Comparison of ENCODE assay signal across 12 cellular contexts in genomic region chr5:40429258-40430111, GRCh38.
A peak's percentile ranks its signal among the peaks of the same experiment; 100 is the strongest.
DNase-seq lines count a peak whose midpoint lies in the region; ATAC-seq and TF ChIP-seq lines count a peak whose summit lies in the region.
"Had no signal": no experiment of that assay in that cellular context is flagged by ENCODE, and none has a peak within 500 bp of the region (broad histone marks: within the 10 kb centered on the region; RNA-seq: fewer than 3 reads in every experiment).

No MANE protein-coding gene starts in this region.

- peaks cover 14 to 39% (median 33%) of the 10 kb centered on the region in 3 donors for H3K4me1 Mint-ChIP-seq in T-cell
- H3K4me1 Mint-ChIP-seq in stimulated activated naive CD8-positive, alpha-beta T cell treated with anti-CD3 and anti-CD28 coated beads, Interleukin-15, amount 100 ng/mL, for 72 hours: peaks cover 47% of the 10 kb centered on the region

- peak; percentile 46 to 69 for ATAC-seq in activated naive CD4-positive, alpha-beta T cell treated with anti-CD3 and anti-CD28 coated beads, Interleukin-2, amount 50 U/mL, for 72 hours
- ATAC-seq in T-cell (replicated peaks in 1 of 4): peak in 3 of 4 experiments; percentile 26 to 57 (median 42)
- ATAC-seq in heart left ventricle: peak; percentile 78 to 98 (median 85)
- ATAC-seq in stimulated activated naive CD8-positive, alpha-beta T cell treated with anti-CD3 and anti-CD28 coated beads, Interleukin-15, amount 100 ng/mL, for 72 hours: peak; percentile 29

- DNase-seq in activated naive CD4-positive, alpha-beta T cell treated with anti-CD3 and anti-CD28 coated beads, Interleukin-2, amount 50 U/mL, for 72 hours (ENCODE audit: low spot score in 2 of 2): no peak
- DNase-seq in activated naive CD4-positive, alpha-beta T cell treated with anti-CD3 and anti-CD28 coated beads, Interleukin-2, amount 50 U/mL, for 16 hours: no peak
- DNase-seq in T-cell (no peak), heart left ventricle (peak in 4 of 5 donors; percentile 45 to 67 (median 60)), posterior cingulate gyrus (no peak), SHP77 treated with DMSO at 0.1 percent for 48 hours (lab: John Stamatoyannopoulos, UW) (no peak), NCI-H128 (lab: John Stamatoyannopoulos, UW; ENCODE audit: unreplicated experiment) (no peak)
- DNase-seq in stimulated activated naive CD8-positive, alpha-beta T cell treated with anti-CD3 and anti-CD28 coated beads, Interleukin-15, amount 100 ng/mL, for 72 hours: no peak
- DNase-seq: glutamatergic neuron, NCI-H82 had no signal

- no peak overlapping the region for H3K4me3 ChIP-seq in heart left ventricle
- H3K4me3 ChIP-seq: tibial nerve had no signal

- H3K36me3 Mint-ChIP-seq in activated naive CD4-positive, alpha-beta T cell treated with anti-CD3 and anti-CD28 coated beads, Interleukin-2, amount 50 U/mL, for 72 hours: peaks cover 15 to 36% of the 10 kb centered on the region in 2 donors
- no peaks in the 10 kb centered on the region for H3K36me3 Mint-ChIP-seq in T-cell

- POLR2A ChIA-PET in T-cell (lab: Charles Lee): interaction anchor here in 1 of 2 donors (1.0 kb wide), 1 partner anchor 19 kb away, joined by 3 read pairs; no protein-coding TSS in a partner anchor

- no peaks in the 10 kb centered on the region for H3K27me3 ChIP-seq in heart left ventricle
- H3K27me3 ChIP-seq: tibial nerve had no signal

- intact Hi-C loops in heart left ventricle (cut with DNase I) (loop anchor here in 2 of 10 donors (10.0 kb wide), 1 partner anchor 255 kb away; no protein-coding TSS in a partner anchor), posterior cingulate gyrus (cut with DNase I) (no loop called here)

- WGBS in heart left ventricle, 4 donors: 34 to 44% (median 37%) methylated on average over 2 of the region's 2 CpGs

- TF ChIP-seq POLR2A in heart left ventricle (IDR thresholded peaks at IDR 0.05): no peak

- peak overlapping the region; percentile 7 to 87 for H3K27ac Mint-ChIP-seq in activated naive CD4-positive, alpha-beta T cell treated with anti-CD3 and anti-CD28 coated beads, Interleukin-2, amount 50 U/mL, for 72 hours
- peak overlapping the region; percentile 68 to 87 for H3K27ac Mint-ChIP-seq in T-cell
- peak overlapping the region in 1 of 2 donors; percentile 21 for H3K27ac Mint-ChIP-seq in stimulated activated naive CD8-positive, alpha-beta T cell treated with anti-CD3 and anti-CD28 coated beads, Interleukin-15, amount 100 ng/mL, for 72 hours
- H3K27ac Mint-ChIP-seq: B cell had no signal

- TF ChIP-seq CTCF in heart left ventricle (IDR thresholded peaks at IDR 0.05): peak in 1 of 12 donors; percentile 12

- CTCF ChIA-PET in T-cell (lab: Charles Lee): interaction anchor here (1.2 to 2.3 kb wide), 2 partner anchors 19 to 39 kb away, joined by 5 to 9 read pairs; no protein-coding TSS in a partner anchor

- peak overlapping the region in 3 of 12 donors; percentile 28 to 42 (median 32) for H3K27ac ChIP-seq in heart left ventricle
- H3K27ac ChIP-seq: tibial nerve had no signal

- peaks cover 17 to 21% of the 10 kb centered on the region in 2 donors for H3K9me3 Mint-ChIP-seq in activated naive CD4-positive, alpha-beta T cell treated with anti-CD3 and anti-CD28 coated beads, Interleukin-2, amount 50 U/mL, for 72 hours
- H3K9me3 Mint-ChIP-seq in T-cell: no peaks in the 10 kb centered on the region
- peaks cover 11 to 14% of the 10 kb centered on the region in 2 donors for H3K9me3 Mint-ChIP-seq in stimulated activated naive CD8-positive, alpha-beta T cell treated with anti-CD3 and anti-CD28 coated beads, Interleukin-15, amount 100 ng/mL, for 72 hours

- H3K4me1 ChIP-seq in heart left ventricle: peaks cover 0 to 28% (median 12%) of the 10 kb centered on the region in 12 donors

- no peaks in the 10 kb centered on the region for H3K27me3 Mint-ChIP-seq in T-cell
- no peaks in the 10 kb centered on the region for H3K27me3 Mint-ChIP-seq in stimulated activated naive CD8-positive, alpha-beta T cell treated with anti-CD3 and anti-CD28 coated beads, Interleukin-15, amount 100 ng/mL, for 72 hours
- H3K27me3 Mint-ChIP-seq: B cell had no signal

- H3K9me3 ChIP-seq in heart left ventricle: peaks cover 0 to 4% (median 0%) of the 10 kb centered on the region in 12 donors
- H3K9me3 ChIP-seq: tibial nerve had no signal

- H3K4me3 Mint-ChIP-seq in T-cell: peak overlapping the region in 1 of 3 donors; percentile 0
- H3K4me3 Mint-ChIP-seq in stimulated activated naive CD8-positive, alpha-beta T cell treated with anti-CD3 and anti-CD28 coated beads, Interleukin-15, amount 100 ng/mL, for 72 hours: peak overlapping the region in 1 of 2 donors; percentile 7
- H3K4me3 Mint-ChIP-seq: B cell had no signal

- no peaks in the 10 kb centered on the region for H3K36me3 ChIP-seq in heart left ventricle
- H3K36me3 ChIP-seq: tibial nerve had no signal

Comparison
In these comparisons a context has a peak if more than half of its experiments do, and no peak if none do; other contexts are left out.
1. ATAC-seq: peak in every context shown above with its lines; median percentile 85 in heart left ventricle; 58 in activated naive CD4-positive, alpha-beta T cell treated with anti-CD3 and anti-CD28 coated beads, Interleukin-2, amount 50 U/mL, for 72 hours; 42 in T-cell; 29 in stimulated activated naive CD8-positive, alpha-beta T cell treated with anti-CD3 and anti-CD28 coated beads, Interleukin-15, amount 100 ng/mL, for 72 hours.
2. DNase-seq: peak in heart left ventricle (4 of 5); none in activated naive CD4-positive, alpha-beta T cell treated with anti-CD3 and anti-CD28 coated beads, Interleukin-2, amount 50 U/mL, for 72 hours (0 of 2), activated naive CD4-positive, alpha-beta T cell treated with anti-CD3 and anti-CD28 coated beads, Interleukin-2, amount 50 U/mL, for 16 hours (single experiment), T-cell (0 of 34), stimulated activated naive CD8-positive, alpha-beta T cell treated with anti-CD3 and anti-CD28 coated beads, Interleukin-15, amount 100 ng/mL, for 72 hours (0 of 2), posterior cingulate gyrus (0 of 10), SHP77 treated with DMSO at 0.1 percent for 48 hours (single experiment) and NCI-H128 (single experiment).